1 cellular context compared by ENCODE assay signal in genomic region chr21:43844906-43845305, GRCh38.
TF ChIP-seq lines count a peak whose summit lies in the region.

No MANE protein-coding gene starts in this region.

TF ChIP-seq in HepG2, 621 proteins besides CTCF, POLR2A, EP300 and RAD21:
- peak; percentile 14; the same call in 1 of the 2 replicates for TF ChIP-seq PATZ1 (CRISPR knock-in tag; IDR thresholded peaks at IDR 0.05)
- TF ChIP-seq STAG1 (CRISPR knock-in tag; IDR thresholded peaks at IDR 0.05), result peak; percentile 57
- peak; percentile 21; the same call in 1 of the 2 replicates for TF ChIP-seq SMC3 (IDR thresholded peaks at IDR 0.05; ENCODE audit: low read length)
